2 cellular contexts compared by ENCODE assay signal in genomic region chr11:17764446-17765218, GRCh38.
A peak's percentile ranks its signal among the peaks of the same experiment; 100 is the strongest.
TF ChIP-seq lines count a peak whose summit lies in the region.

No MANE protein-coding gene starts in this region.

TF ChIP-seq in HepG2, 621 proteins besides CTCF, POLR2A, EP300 and RAD21:
- TF ChIP-seq ZNF768 (CRISPR knock-in tag; IDR thresholded peaks at IDR 0.05) (peak; percentile 99), ZNF589 (CRISPR knock-in tag; conservative IDR thresholded peaks at IDR 0.05) (no peak), ZMYM3 (CRISPR knock-in tag; IDR thresholded peaks at IDR 0.05) (peak; percentile 69), ZSCAN21 (CRISPR knock-in tag; IDR thresholded peaks at IDR 0.05; ENCODE audit: borderline replicate concordance) (no peak)

TF ChIP-seq in K562, 482 proteins besides CTCF, POLR2A, EP300 and RAD21:
- TF ChIP-seq RBM25 (IDR thresholded peaks at IDR 0.05; ENCODE audit: low read depth, low read length, severe bottlenecking) (peak; percentile 39), ZFP36 (IDR thresholded peaks at IDR 0.05; ENCODE audit: low read depth, low read length, partially characterized antibody) (peak; percentile 63), BCOR (IDR thresholded peaks at IDR 0.05) (peak; percentile 66), TFAP4 (CRISPR knock-in tag; IDR thresholded peaks at IDR 0.05; ENCODE audit: borderline replicate concordance) (no peak)
